Comparison of ENCODE assay signal across 27 cellular contexts in genomic region chr22:48365386-48365785, GRCh38.
"Had no signal": no experiment of that assay in that cellular context is flagged by ENCODE, and none has a peak within 500 bp of the region (broad histone marks: within the 10 kb centered on the region; RNA-seq: fewer than 3 reads in every experiment).

No MANE protein-coding gene starts in this region.

- H3K27me3 Mint-ChIP-seq: activated CD8-positive, alpha-beta T cell treated with anti-CD3 and anti-CD28 coated beads for 36 hours; activated naive CD8-positive, alpha-beta T cell treated with anti-CD3 and anti-CD28 coated beads, Interleukin-2, amount 10 ng/mL, durations not matched to agents 7 days and 5 days; activated T-helper 17 cell treated with anti-CD3 and anti-CD28 coated beads, Interleukin-2, amount 50 U/mL, for 72 hours; T-helper 17 cell had no signal

- H3K4me3 ChIP-seq: adrenal gland had no signal

- H3K36me3 Mint-ChIP-seq: activated naive CD8-positive, alpha-beta T cell treated with anti-CD3 and anti-CD28 coated beads, Interleukin-2, amount 10 ng/mL, durations not matched to agents 7 days and 5 days had no signal

- H3K4me3 Mint-ChIP-seq: activated B cell treated with CpG ODN at 0.5 μM for 24 hours; activated CD8-positive, alpha-beta T cell treated with anti-CD3 and anti-CD28 coated beads for 36 hours; activated naive CD8-positive, alpha-beta T cell treated with anti-CD3 and anti-CD28 coated beads, Interleukin-2, amount 10 ng/mL, durations not matched to agents 7 days and 5 days; activated T-helper 17 cell treated with anti-CD3 and anti-CD28 coated beads, Interleukin-2, amount 50 U/mL, for 72 hours; T-helper 17 cell had no signal

- H3K27ac ChIP-seq: adrenal gland had no signal

- H3K36me3 ChIP-seq: adrenal gland had no signal

- FAIRE-seq: TTC549 had no signal

- H3K4me1 ChIP-seq: adrenal gland had no signal

- H3K4me1 Mint-ChIP-seq: activated B cell treated with CpG ODN at 0.5 μM for 24 hours; activated naive CD8-positive, alpha-beta T cell treated with anti-CD3 and anti-CD28 coated beads, Interleukin-2, amount 10 ng/mL, durations not matched to agents 7 days and 5 days; activated T-helper 17 cell treated with anti-CD3 and anti-CD28 coated beads, Interleukin-2, amount 50 U/mL, for 72 hours; T-helper 17 cell had no signal

- DNase-seq: activated B cell treated with CpG ODN at 0.5 μM for 24 hours; activated CD4-positive, alpha-beta T cell treated with anti-CD3 and anti-CD28 coated beads for 1 hour; activated CD4-positive, alpha-beta T cell treated with anti-CD3 and anti-CD28 coated beads, Interleukin-2, amount 50 U/mL, for 1 hour; activated CD8-positive, alpha-beta T cell treated with anti-CD3 and anti-CD28 coated beads for 36 hours; activated naive CD4-positive, alpha-beta T cell treated with anti-CD3 and anti-CD28 coated beads, Interleukin-2, amount 50 U/mL, for 16 hours; activated naive CD8-positive, alpha-beta T cell treated with anti-CD3 and anti-CD28 coated beads, Interleukin-2, amount 10 ng/mL, durations not matched to agents 7 days and 5 days; activated T-cell treated with anti-CD3 and anti-CD28 coated beads for 4 hours; activated T-cell treated with anti-CD3 and anti-CD28 coated beads, Interleukin-2, amount 50 U/mL, for 48 hours; adrenal gland; anterior cingulate cortex; caudate nucleus; IMR-90; Kasumi-1; KBM-7; NCI-H1092; NCI-H1417; NCI-H1694; NCI-H2029; NCI-H345; NCI-H510A; NCI-H526 treated with DMSO at 0.1 percent for 48 hours; NCI-H82; SIG-M5; T-helper 17 cell; T-helper 9 cell had no signal

- H3K9me3 Mint-ChIP-seq: activated B cell treated with CpG ODN at 0.5 μM for 24 hours; activated CD8-positive, alpha-beta T cell treated with anti-CD3 and anti-CD28 coated beads for 36 hours; activated naive CD8-positive, alpha-beta T cell treated with anti-CD3 and anti-CD28 coated beads, Interleukin-2, amount 10 ng/mL, durations not matched to agents 7 days and 5 days; activated T-helper 17 cell treated with anti-CD3 and anti-CD28 coated beads, Interleukin-2, amount 50 U/mL, for 72 hours had no signal

- H3K27ac Mint-ChIP-seq: activated B cell treated with CpG ODN at 0.5 μM for 24 hours; activated CD8-positive, alpha-beta T cell treated with anti-CD3 and anti-CD28 coated beads for 36 hours; activated naive CD8-positive, alpha-beta T cell treated with anti-CD3 and anti-CD28 coated beads, Interleukin-2, amount 10 ng/mL, durations not matched to agents 7 days and 5 days; activated T-helper 17 cell treated with anti-CD3 and anti-CD28 coated beads, Interleukin-2, amount 50 U/mL, for 72 hours; T-helper 17 cell had no signal

- H3K9me3 ChIP-seq: adrenal gland had no signal

- ATAC-seq: activated CD8-positive, alpha-beta T cell treated with anti-CD3 and anti-CD28 coated beads for 36 hours; activated T-helper 17 cell treated with anti-CD3 and anti-CD28 coated beads, Interleukin-2, amount 50 U/mL, for 72 hours; T-helper 17 cell had no signal
